In genomic region chr2:166451451-166451850, GRCh38 we compare ENCODE assay signal across 36 cellular contexts. TPM values are rescaled to one million over a fixed set of nuclear protein-coding genes. Genes with fewer than 3 reads are reported as not detected.
DNase-seq lines count a peak whose midpoint lies in the region; ATAC-seq and TF ChIP-seq lines count a peak whose summit lies in the region.
"Had no signal": no experiment of that assay in that cellular context is flagged by ENCODE, and none has a peak within 500 bp of the region (broad histone marks: within the 10 kb centered on the region; RNA-seq: fewer than 3 reads in every experiment).

No MANE protein-coding gene starts in this region.

- H4K8ac ChIP-seq in IMR-90 (ENCODE audit: low read depth in 2 of 2, low read length in 2 of 2), result no peak overlapping the region
- no peak overlapping the region for H4K8ac ChIP-seq in mesendoderm (ENCODE audit: low read depth, low read length)

- no peak overlapping the region for H2AFZ ChIP-seq in IMR-90 (replicated peaks; ENCODE audit: low read length, poor library complexity)
- H2AFZ ChIP-seq: GM23338 had no signal

- no peak overlapping the region for H3K4me2 ChIP-seq in IMR-90 (ENCODE audit: low read depth, low read length)
- H3K4me2 ChIP-seq in mesendoderm (ENCODE audit: low read length), result no peak overlapping the region
- H3K4me2 ChIP-seq: GM23338 had no signal

- H3K4me1 ChIP-seq in IMR-90 (ENCODE audit: control insufficient read depth, insufficient read depth, low read length), result no peaks in the 10 kb centered on the region
- no peaks in the 10 kb centered on the region for H3K4me1 ChIP-seq in mesendoderm (ENCODE audit: control insufficient read depth, low read depth, low read length)
- H3K4me1 ChIP-seq in testis, result no peaks in the 10 kb centered on the region
- H3K4me1 ChIP-seq: gastrocnemius medialis, left ventricle myocardium inferior, stomach, tibial artery had no signal

- POLR2A ChIA-PET in IMR-90 (lab: Charles Lee; ENCODE audit: unreplicated experiment), result no interaction called here

- no peak for TF ChIP-seq RAD21 in IMR-90 (IDR thresholded peaks at IDR 0.05; ENCODE audit: low read length)

- H3K4me3 ChIP-seq in IMR-90 (ENCODE audit: insufficient read depth, low read depth, low read length), result no peak overlapping the region
- H3K4me3 ChIP-seq in choroid plexus epithelial cell (ENCODE audit: low read depth, low read length), result no peak overlapping the region
- no peak overlapping the region for H3K4me3 ChIP-seq in mesendoderm (ENCODE audit: low read length)
- H3K4me3 ChIP-seq in testis, result no peak overlapping the region
- H3K4me3 ChIP-seq: coronary artery, gastrocnemius medialis, GM12878, GM23338, left ventricle myocardium inferior, stomach, tibial artery had no signal

- H2BK5ac ChIP-seq in IMR-90 (ENCODE audit: low read depth, low read length, poor library complexity, severe bottlenecking) (no peak overlapping the region), mesendoderm (ENCODE audit: low read length) (no peak overlapping the region)

- H3K9me3 Mint-ChIP-seq in T-helper 2 cell treated with Interferon-gamma antibody and Interleukin-4, amounts not matched to agents 5 μg/mL and 100 μg/mL, for 36 hours, result no peaks in the 10 kb centered on the region
- H3K9me3 Mint-ChIP-seq: GM23338, HFFc6, mesothelial cell of epicardium had no signal

- DNase-seq in AG08396 (ENCODE audit: low spot score) (peak; percentile 3), IMR-90 (peak; percentile 41), choroid plexus epithelial cell (ENCODE audit: low read depth) (peak; percentile 2), mesendoderm (peak; percentile 2), GM10266 (ENCODE audit: extremely low spot score) (no peak), D341Med (ENCODE audit: low spot score) (no peak), testis (no peak)
- no peak for DNase-seq in T-helper 2 cell treated with Interferon-gamma antibody and Interleukin-4, amounts not matched to agents 5 μg/mL and 100 μg/mL, for 36 hours (ENCODE audit: low spot score)
- DNase-seq: activated naive CD4-positive, alpha-beta T cell; activated T-cell treated with anti-CD3 and anti-CD28 coated beads, Interleukin-2, amount 50 U/mL, for 72 hours; effector memory CD8-positive, alpha-beta T cell; gastrocnemius medialis; HFFc6; hippocampal formation; left ventricle myocardium inferior; naive thymus-derived CD4-positive, alpha-beta T cell; NCI-H146; NCI-H2107; NCI-H510A treated with DMSO at 0.1 percent for 48 hours; NK-92 treated with Interleukin-12 subunit alpha and Interleukin-12 subunit beta, amount 100 ng/mL, for 24 hours; nucleus accumbens; PC-3; SHP77; stimulated activated CD8-positive, alpha-beta memory T cell treated with anti-CD3 and anti-CD28 coated beads, Interleukin-4, amount 100 ng/mL, for 48 hours; stomach; T-helper 9 cell; tibial artery had no signal

- dilution Hi-C loops in IMR-90 (cut with HindIII; ENCODE audit: low sequenced_read_pairs, unreplicated experiment), result no loop called here

- H2BK120ac ChIP-seq in IMR-90 (ENCODE audit: low read depth, low read length) (no peak overlapping the region), mesendoderm (ENCODE audit: low read depth, low read length) (no peak overlapping the region)

- no peak overlapping the region for H3K4me3 Mint-ChIP-seq in T-helper 2 cell treated with Interferon-gamma antibody and Interleukin-4, amounts not matched to agents 5 μg/mL and 100 μg/mL, for 36 hours
- H3K4me3 Mint-ChIP-seq: activated T-cell treated with anti-CD3 and anti-CD28 coated beads, Interleukin-2, amount 50 U/mL, for 72 hours; effector memory CD8-positive, alpha-beta T cell; GM23338; HFFc6; mesothelial cell of epicardium; naive thymus-derived CD4-positive, alpha-beta T cell; WTC11 had no signal

- H3K18ac ChIP-seq in IMR-90 (ENCODE audit: low read depth, low read length) (no peak overlapping the region), mesendoderm (ENCODE audit: low read length) (no peak overlapping the region)

- no peak overlapping the region for H2BK20ac ChIP-seq in IMR-90 (ENCODE audit: low read depth, low read length)

- no peak overlapping the region for H3K9ac ChIP-seq in IMR-90 (ENCODE audit: low read depth, low read length)
- no peak overlapping the region for H3K9ac ChIP-seq in mesendoderm (ENCODE audit: low read length)

- no peak overlapping the region for H3K56ac ChIP-seq in IMR-90 (ENCODE audit: extremely low read depth, insufficient read depth, low read length)
- H3K56ac ChIP-seq in mesendoderm (ENCODE audit: low read length), result no peak overlapping the region

- CTCF ChIA-PET in IMR-90 (lab: Yijun Ruan, JAX), result no interaction called here

- no peak overlapping the region for H2AK9ac ChIP-seq in IMR-90 (replicated peaks; ENCODE audit: low read depth, low read length, poor library complexity)

- TF ChIP-seq CTCF in IMR-90 (conservative IDR thresholded peaks at IDR 0.05; ENCODE audit: low read depth, low read length) (no peak), choroid plexus epithelial cell (conservative IDR thresholded peaks at IDR 0.05; ENCODE audit: low read depth, low read length) (no peak), GM10266 (IDR thresholded peaks at IDR 0.05; ENCODE audit: control insufficient read depth, insufficient read depth, low read depth, missing control alignments) (no peak), testis (IDR thresholded peaks at IDR 0.05) (no peak)

- no peaks in the 10 kb centered on the region for H3K27me3 Mint-ChIP-seq in T-helper 2 cell treated with Interferon-gamma antibody and Interleukin-4, amounts not matched to agents 5 μg/mL and 100 μg/mL, for 36 hours (ENCODE audit: low read depth)
- H3K27me3 Mint-ChIP-seq: effector memory CD8-positive, alpha-beta T cell; naive thymus-derived CD4-positive, alpha-beta T cell had no signal

- WGBS in IMR-90 (ENCODE audit: extremely low coverage in 2 of 2, insufficient read length in 1 of 2), 2 experiments, result no CpG with 5 or more reads among the region's 1 CpG
- WGBS in mesendoderm (ENCODE audit: extremely low coverage, insufficient coverage, low lambda C conversion rate), result no CpG with 5 or more reads among the region's 1 CpG
- 91 to 96% methylated on average over 1 of the region's 1 CpG for WGBS in testis, 2 donors

- no peaks in the 10 kb centered on the region for H3K36me3 Mint-ChIP-seq in T-helper 2 cell treated with Interferon-gamma antibody and Interleukin-4, amounts not matched to agents 5 μg/mL and 100 μg/mL, for 36 hours (ENCODE audit: low read depth)
- H3K36me3 Mint-ChIP-seq: mesothelial cell of epicardium; naive thymus-derived CD4-positive, alpha-beta T cell; WTC11 had no signal

- no peaks in the 10 kb centered on the region for H3K4me1 Mint-ChIP-seq in T-helper 2 cell treated with Interferon-gamma antibody and Interleukin-4, amounts not matched to agents 5 μg/mL and 100 μg/mL, for 36 hours (ENCODE audit: low read depth)
- H3K4me1 Mint-ChIP-seq: GM23338; mesothelial cell of epicardium; naive thymus-derived CD4-positive, alpha-beta T cell; WTC11 had no signal

- H3K79me1 ChIP-seq in IMR-90 (ENCODE audit: low read depth in 1 of 2, low read length in 2 of 2), result no peaks in the 10 kb centered on the region
- no peaks in the 10 kb centered on the region for H3K79me1 ChIP-seq in mesendoderm (ENCODE audit: low read length)

- peaks cover 1% of the 10 kb centered on the region; the same call in 1 of the 2 replicates for H3K36me3 ChIP-seq in IMR-90 (ENCODE audit: control insufficient read depth, insufficient read depth, low read length)
- H3K36me3 ChIP-seq in mesendoderm (ENCODE audit: control insufficient read depth, insufficient read depth, low read length), result no peaks in the 10 kb centered on the region
- H3K36me3 ChIP-seq in testis (ENCODE audit: low read depth, missing control alignments), result no peaks in the 10 kb centered on the region
- H3K36me3 ChIP-seq: gastrocnemius medialis, stomach, tibial artery had no signal

- in situ Hi-C loops in IMR-90 (cut with MboI; ENCODE audit: low sequenced_read_pairs), result no loop called here

- no peaks in the 10 kb centered on the region for H3K9me1 ChIP-seq in IMR-90 (ENCODE audit: insufficient read depth, low read length)

- H3K79me2 ChIP-seq in mesendoderm (ENCODE audit: control insufficient read depth, insufficient read depth, low read length), result no peaks in the 10 kb centered on the region

- no peaks in the 10 kb centered on the region for H4K20me1 ChIP-seq in IMR-90 (ENCODE audit: insufficient read depth, low read length)

- H2AK5ac ChIP-seq in IMR-90 (ENCODE audit: low read depth, low read length) (no peak overlapping the region), mesendoderm (ENCODE audit: low read length) (no peak overlapping the region)

- no peak overlapping the region for H3K27ac Mint-ChIP-seq in T-helper 2 cell treated with Interferon-gamma antibody and Interleukin-4, amounts not matched to agents 5 μg/mL and 100 μg/mL, for 36 hours
- H3K27ac Mint-ChIP-seq: activated T-cell treated with anti-CD3 and anti-CD28 coated beads, Interleukin-2, amount 50 U/mL, for 72 hours; effector memory CD8-positive, alpha-beta T cell; GM23338; HFFc6; mesothelial cell of epicardium; naive thymus-derived CD4-positive, alpha-beta T cell; WTC11 had no signal

- TF ChIP-seq POLR2A in IMR-90 (IDR thresholded peaks at IDR 0.05; ENCODE audit: low read depth, low read length) (no peak), testis (IDR thresholded peaks at IDR 0.05) (no peak)

- H4K5ac ChIP-seq in IMR-90 (ENCODE audit: low read depth, low read length) (no peak overlapping the region), mesendoderm (ENCODE audit: low read length) (no peak overlapping the region)

- H3K14ac ChIP-seq in IMR-90 (replicated peaks; ENCODE audit: low read depth, low read length), result no peak overlapping the region

- ATAC-seq in IMR-90 (ENCODE audit: low read depth), result no peak
- ATAC-seq: activated T-cell treated with anti-CD3 and anti-CD28 coated beads, Interleukin-2, amount 50 U/mL, for 72 hours; effector memory CD8-positive, alpha-beta T cell; esophagus mucosa; gastrocnemius medialis; GM12878; GM23338; naive thymus-derived CD4-positive, alpha-beta T cell; PC-3; WTC11 had no signal

- H2BK15ac ChIP-seq in IMR-90 (ENCODE audit: low read depth, low read length) (no peak overlapping the region), mesendoderm (replicated peaks; ENCODE audit: low read depth) (no peak overlapping the region)

- H3K9me3 ChIP-seq in IMR-90 (ENCODE audit: control insufficient read depth, insufficient read depth, low read length) (no peaks in the 10 kb centered on the region), testis (no peaks in the 10 kb centered on the region)
- H3K9me3 ChIP-seq: gastrocnemius medialis, left ventricle myocardium inferior, stomach, tibial artery had no signal

- intact Hi-C loops in IMR-90 (cut with micrococcal nuclease), result no loop called here
- intact Hi-C loops in testis (cut with DNase I; ENCODE audit: low total_unique reads), result no loop called here

- H3K27me3 ChIP-seq in IMR-90 (ENCODE audit: control insufficient read depth, insufficient read depth, low read length) (no peaks in the 10 kb centered on the region), mesendoderm (ENCODE audit: insufficient read depth, low read length, poor library complexity) (no peaks in the 10 kb centered on the region), testis (no peaks in the 10 kb centered on the region)
- H3K27me3 ChIP-seq: gastrocnemius medialis, stomach, tibial artery had no signal

- H3K27ac ChIP-seq in IMR-90 (ENCODE audit: insufficient read depth, low read length) (no peak overlapping the region), mesendoderm (ENCODE audit: low read depth, low read length) (no peak overlapping the region), testis (no peak overlapping the region)
- H3K27ac ChIP-seq: coronary artery, gastrocnemius medialis, left ventricle myocardium inferior, stomach, tibial artery had no signal

- no peak overlapping the region for H3K23ac ChIP-seq in IMR-90 (ENCODE audit: low read depth, low read length)
- H3K23ac ChIP-seq in mesendoderm (ENCODE audit: low read length), result no peak overlapping the region

- no peak overlapping the region for H4K91ac ChIP-seq in IMR-90 (ENCODE audit: insufficient read depth, low read depth, low read length)

- H3K4ac ChIP-seq in IMR-90 (ENCODE audit: low read depth, low read length) (no peak overlapping the region), mesendoderm (ENCODE audit: low read depth, low read length) (no peak overlapping the region)

- BruUV-seq in IMR-90 (replicated peaks; lab: Mats Ljungman, UMichigan), result no TSS peak

RNA-seq across cellular contexts. Expression of gene SCN7A, which starts 42.6 kb away (rescaled TPM):
- total RNA-seq in IMR-90 (2012; rRNA removed), result 0.90 and 1.7 TPM in 2 replicates
- polyA plus RNA-seq in IMR-90 (2012; rRNA removed), result 0.24 and 0.39 TPM in 2 replicates
- polyA plus RNA-seq in IMR-90 (2012; cell fraction: cytosol; rRNA removed), result 0.08 and 0.09 TPM in 2 replicates
- polyA plus RNA-seq in IMR-90 (2012; cell fraction: nucleus; rRNA removed; ENCODE audit: low replicate concordance), result 0.10 and 1.7 TPM in 2 replicates
- polyA plus RNA-seq in mesendoderm (2013, experiment 1 of 2), result under 0.01 TPM
- not detected for polyA plus RNA-seq in mesendoderm (2013, experiment 2 of 2)
- 10 to 100 TPM in 1 of 2 donors, 1 to 10 TPM in 1; 8.7 to 13.8 TPM for total RNA-seq in testis
- polyA plus RNA-seq in testis (ENCODE audit: insufficient read depth, low read depth, low replicate concordance), result 3.3 TPM
- total RNA-seq: A673; activated T-cell treated with anti-CD3 and anti-CD28 coated beads, Interleukin-2, amount 50 U/mL, for 72 hours; PC-3; pulmonary artery endothelial cell had no signal
- polyA plus RNA-seq: BJ; GM12878; naive thymus-derived CD4-positive, alpha-beta T cell had no signal

Comparison
In these comparisons a context has a peak if more than half of its experiments do, and no peak if none do; other contexts are left out.
1. DNase-seq: peak in AG08396 (single experiment), IMR-90 (single experiment), choroid plexus epithelial cell (single experiment) and mesendoderm (single experiment); none in GM10266 (single experiment), D341Med (single experiment), T-helper 2 cell treated with Interferon-gamma antibody and Interleukin-4, amounts not matched to agents 5 μg/mL and 100 μg/mL, for 36 hours (single experiment) and testis (single experiment).